In genomic region chr9:76756273-76756650, GRCh38 we compare ENCODE assay signal across 8 cellular contexts.
DNase-seq lines count a peak whose midpoint lies in the region; ATAC-seq lines count a peak whose summit lies in the region.

No MANE protein-coding gene starts in this region.

- H3K27ac Mint-ChIP-seq in stimulated activated memory B cell treated with anti-CD40 and anti-IgM and Interleukin-4, amounts not matched to agents 10 μg/mL and 1 μg/mL and 100 μg/mL, for 72 hours = peak overlapping the region; percentile 75

- H3K4me3 Mint-ChIP-seq in stimulated activated memory B cell treated with anti-CD40 and anti-IgM and Interleukin-4, amounts not matched to agents 10 μg/mL and 1 μg/mL and 100 μg/mL, for 72 hours = peak overlapping the region; percentile 71

- H3K36me3 Mint-ChIP-seq in stimulated activated memory B cell treated with anti-CD40 and anti-IgM and Interleukin-4, amounts not matched to agents 10 μg/mL and 1 μg/mL and 100 μg/mL, for 72 hours = no peaks in the 10 kb centered on the region

- ATAC-seq in HG03025 (IDR thresholded peaks at IDR 0.05; ENCODE audit: low FRiP score, unreplicated experiment) (peak; percentile 22), GM21360 (IDR thresholded peaks at IDR 0.05; ENCODE audit: unreplicated experiment) (no peak)
- ATAC-seq in stimulated activated memory B cell treated with anti-CD40 and anti-IgM and Interleukin-4, amounts not matched to agents 10 μg/mL and 1 μg/mL and 100 μg/mL, for 72 hours = no peak

- no peaks in the 10 kb centered on the region for H3K9me3 Mint-ChIP-seq in stimulated activated memory B cell treated with anti-CD40 and anti-IgM and Interleukin-4, amounts not matched to agents 10 μg/mL and 1 μg/mL and 100 μg/mL, for 72 hours

- H3K4me1 Mint-ChIP-seq in stimulated activated memory B cell treated with anti-CD40 and anti-IgM and Interleukin-4, amounts not matched to agents 10 μg/mL and 1 μg/mL and 100 μg/mL, for 72 hours = peaks cover 41% of the 10 kb centered on the region

- no peaks in the 10 kb centered on the region for H3K27me3 Mint-ChIP-seq in stimulated activated memory B cell treated with anti-CD40 and anti-IgM and Interleukin-4, amounts not matched to agents 10 μg/mL and 1 μg/mL and 100 μg/mL, for 72 hours

- DNase-seq in DMS 273 (lab: John Stamatoyannopoulos, UW; ENCODE audit: unreplicated experiment) (peak; percentile 51), DMS 273 treated with DMSO at 0.1 percent for 48 hours (lab: John Stamatoyannopoulos, UW) (no peak), NCI-H748 (lab: John Stamatoyannopoulos, UW; ENCODE audit: unreplicated experiment) (peak; percentile 95), fibroblast of gingiva (ENCODE audit: low read depth) (peak; percentile 65)
- DNase-seq in stimulated activated CD4-positive, alpha-beta T cell treated with anti-CD3 and anti-CD28 coated beads, Interleukin-15, amount 100 ng/mL, for 24 hours = no peak

Comparison
In these comparisons a context has a peak if more than half of its experiments do, and no peak if none do; other contexts are left out.
1. DNase-seq: peak in DMS 273 (single experiment), NCI-H748 (single experiment) and fibroblast of gingiva (single experiment); none in DMS 273 treated with DMSO at 0.1 percent for 48 hours (single experiment) and stimulated activated CD4-positive, alpha-beta T cell treated with anti-CD3 and anti-CD28 coated beads, Interleukin-15, amount 100 ng/mL, for 24 hours (single experiment).